ENCODE assay signal across 1 cellular context in the genomic region with DNA sequence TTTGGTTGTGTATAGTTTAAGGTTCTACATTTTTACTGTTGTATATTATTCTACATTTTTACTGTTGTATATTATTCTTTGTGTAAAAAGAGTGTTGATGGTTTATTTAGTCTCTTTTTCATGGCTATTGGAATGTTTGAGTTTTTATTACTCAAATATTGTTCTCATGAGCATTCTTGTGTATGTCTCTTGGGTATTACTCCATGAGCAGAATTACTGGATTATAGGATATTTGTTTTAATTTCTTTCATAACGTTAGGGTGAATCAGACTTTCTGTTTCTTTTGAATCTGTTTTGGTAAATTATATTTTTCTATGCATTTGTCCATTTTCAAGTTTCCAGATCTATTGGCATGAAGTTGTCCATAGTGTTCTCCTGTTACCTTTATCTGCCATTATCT.
TF ChIP-seq lines count a peak whose summit lies in the region.

No MANE protein-coding gene starts in this region.

TF ChIP-seq in IMR-90, 13 proteins besides CTCF, POLR2A, EP300 and RAD21:
- TF ChIP-seq, protein P1, sequence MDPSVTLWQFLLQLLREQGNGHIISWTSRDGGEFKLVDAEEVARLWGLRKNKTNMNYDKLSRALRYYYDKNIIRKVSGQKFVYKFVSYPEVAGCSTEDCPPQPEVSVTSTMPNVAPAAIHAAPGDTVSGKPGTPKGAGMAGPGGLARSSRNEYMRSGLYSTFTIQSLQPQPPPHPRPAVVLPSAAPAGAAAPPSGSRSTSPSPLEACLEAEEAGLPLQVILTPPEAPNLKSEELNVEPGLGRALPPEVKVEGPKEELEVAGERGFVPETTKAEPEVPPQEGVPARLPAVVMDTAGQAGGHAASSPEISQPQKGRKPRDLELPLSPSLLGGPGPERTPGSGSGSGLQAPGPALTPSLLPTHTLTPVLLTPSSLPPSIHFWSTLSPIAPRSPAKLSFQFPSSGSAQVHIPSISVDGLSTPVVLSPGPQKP (IDR thresholded peaks at IDR 0.05; ENCODE audit: borderline replicate concordance, low read depth, low read length): no peak
